Comparison of ENCODE assay signal across 8 cellular contexts in genomic region chr10:112951349-112952281, GRCh38. TPM values are rescaled to one million over a fixed set of nuclear protein-coding genes. Genes with fewer than 3 reads are reported as not detected.
DNase-seq lines count a peak whose midpoint lies in the region; ATAC-seq and TF ChIP-seq lines count a peak whose summit lies in the region.

No MANE protein-coding gene starts in this region.

- DNase-seq in Calu3, result peak; percentile 54
- DNase-seq in LNCaP clone FGC (ENCODE audit: low read depth), result no peak
- peak; percentile 49 for DNase-seq in activated CD4-positive, alpha-beta T cell treated with anti-CD3 and anti-CD28 coated beads for 48 hours
- DNase-seq in medulla oblongata (ENCODE audit: extremely low spot score), result peak; percentile 78
- no peak for DNase-seq in SHP77 (lab: John Stamatoyannopoulos, UW)
- no peak for DNase-seq in NCI-H1436 treated with DMSO at 0.1 percent for 48 hours (lab: John Stamatoyannopoulos, UW)

- H3K9me3 ChIP-seq in ectodermal cell (ENCODE audit: control insufficient read depth, low read length), result no peaks in the 10 kb centered on the region

- H3K4me3 Mint-ChIP-seq in Calu3 (ENCODE audit: low read depth, unreplicated experiment), result peak overlapping the region; percentile 80
- peak overlapping the region; percentile 87 for H3K4me3 Mint-ChIP-seq in stimulated activated memory B cell treated with anti-CD40 and anti-IgM and Interleukin-4, amounts not matched to agents 10 μg/mL and 1 μg/mL and 100 μg/mL, for 72 hours

- no peaks in the 10 kb centered on the region for H3K36me3 ChIP-seq in ectodermal cell (ENCODE audit: control insufficient read depth, insufficient read depth, low read length)

- peak overlapping the region; percentile 67 for H3K4me3 ChIP-seq in LNCaP clone FGC (ENCODE audit: low read depth, low read length)
- peak overlapping the region; percentile 64 for H3K4me3 ChIP-seq in ectodermal cell (ENCODE audit: insufficient read depth, low read depth, low read length)

- H3K4me1 Mint-ChIP-seq in Calu3 (ENCODE audit: low read depth, unreplicated experiment), result peaks cover 27% of the 10 kb centered on the region
- peaks cover 33% of the 10 kb centered on the region for H3K4me1 Mint-ChIP-seq in stimulated activated memory B cell treated with anti-CD40 and anti-IgM and Interleukin-4, amounts not matched to agents 10 μg/mL and 1 μg/mL and 100 μg/mL, for 72 hours

- peaks cover 65% of the 10 kb centered on the region for H3K36me3 Mint-ChIP-seq in Calu3 (ENCODE audit: insufficient read depth, unreplicated experiment)
- H3K36me3 Mint-ChIP-seq in stimulated activated memory B cell treated with anti-CD40 and anti-IgM and Interleukin-4, amounts not matched to agents 10 μg/mL and 1 μg/mL and 100 μg/mL, for 72 hours, result no peaks in the 10 kb centered on the region

- intact Hi-C loops in Calu3 (cut with micrococcal nuclease; ENCODE audit: unreplicated experiment), result loop anchor here (2.0 to 10.0 kb wide), 3 partner anchors 141 to 433 kb away; no protein-coding TSS in a partner anchor

- ATAC-seq in stimulated activated memory B cell treated with anti-CD40 and anti-IgM and Interleukin-4, amounts not matched to agents 10 μg/mL and 1 μg/mL and 100 μg/mL, for 72 hours, result peak; percentile 39

- CTCF ChIA-PET in Calu3 (lab: Charles Lee), result no interaction called here

- peak overlapping the region; percentile 96 for H3K27ac ChIP-seq in ectodermal cell (ENCODE audit: insufficient read depth, low read depth, low read length, poor library complexity, severe bottlenecking)

- peak overlapping the region; percentile 94 for H3K27ac Mint-ChIP-seq in Calu3 (ENCODE audit: unreplicated experiment)
- H3K27ac Mint-ChIP-seq in stimulated activated memory B cell treated with anti-CD40 and anti-IgM and Interleukin-4, amounts not matched to agents 10 μg/mL and 1 μg/mL and 100 μg/mL, for 72 hours, result peak overlapping the region; percentile 57

- no peak for TF ChIP-seq CTCF in Calu3 (IDR thresholded peaks at IDR 0.05; ENCODE audit: unreplicated experiment)
- TF ChIP-seq CTCF in LNCaP clone FGC (IDR thresholded peaks at IDR 0.05; ENCODE audit: control insufficient read depth, extremely low read depth, insufficient read depth), result no peak

- H3K4me1 ChIP-seq in ectodermal cell (ENCODE audit: control insufficient read depth, insufficient read depth, low read length), result peaks cover 35% of the 10 kb centered on the region

- H3K27me3 Mint-ChIP-seq in Calu3 (ENCODE audit: unreplicated experiment), result no peaks in the 10 kb centered on the region
- H3K27me3 Mint-ChIP-seq in stimulated activated memory B cell treated with anti-CD40 and anti-IgM and Interleukin-4, amounts not matched to agents 10 μg/mL and 1 μg/mL and 100 μg/mL, for 72 hours, result peaks cover 91% of the 10 kb centered on the region

- BruUV-seq in Calu3 (replicated peaks; lab: Mats Ljungman, UMichigan), result no TSS peak

- H3K27me3 ChIP-seq in ectodermal cell (ENCODE audit: control insufficient read depth, insufficient read depth, low read length, poor library complexity, severe bottlenecking), result no peaks in the 10 kb centered on the region

- H3K9me3 Mint-ChIP-seq in Calu3 (ENCODE audit: low read depth, unreplicated experiment), result no peaks in the 10 kb centered on the region
- no peaks in the 10 kb centered on the region for H3K9me3 Mint-ChIP-seq in stimulated activated memory B cell treated with anti-CD40 and anti-IgM and Interleukin-4, amounts not matched to agents 10 μg/mL and 1 μg/mL and 100 μg/mL, for 72 hours

- 0% methylated on average over 50 to 51 of the region's 68 CpGs for WGBS in ectodermal cell, 2 experiments

RNA-seq across cellular contexts. Expression of gene TCF7L2, which starts 1.6 kb away (rescaled TPM):
- 36.6 and 43.0 TPM in 2 replicates for total RNA-seq in Calu3 (2022)
- polyA plus RNA-seq in ectodermal cell (2013, experiment 1 of 4), result 39.7 TPM
- polyA plus RNA-seq in ectodermal cell (2013, experiment 2 of 4), result 32.4 TPM
- 31.4 TPM for polyA plus RNA-seq in ectodermal cell (2013, experiment 3 of 4)
- polyA plus RNA-seq in ectodermal cell (2013, experiment 4 of 4), result 26.3 TPM

Comparison
In these comparisons a context has a peak if more than half of its experiments do, and no peak if none do; other contexts are left out.
1. DNase-seq: peak in Calu3 (single experiment), activated CD4-positive, alpha-beta T cell treated with anti-CD3 and anti-CD28 coated beads for 48 hours (single experiment) and medulla oblongata (single experiment); none in LNCaP clone FGC (single experiment), SHP77 (0 of 2) and NCI-H1436 treated with DMSO at 0.1 percent for 48 hours (single experiment).